ENCODE assay signal across 14 cellular contexts in the genomic region with DNA sequence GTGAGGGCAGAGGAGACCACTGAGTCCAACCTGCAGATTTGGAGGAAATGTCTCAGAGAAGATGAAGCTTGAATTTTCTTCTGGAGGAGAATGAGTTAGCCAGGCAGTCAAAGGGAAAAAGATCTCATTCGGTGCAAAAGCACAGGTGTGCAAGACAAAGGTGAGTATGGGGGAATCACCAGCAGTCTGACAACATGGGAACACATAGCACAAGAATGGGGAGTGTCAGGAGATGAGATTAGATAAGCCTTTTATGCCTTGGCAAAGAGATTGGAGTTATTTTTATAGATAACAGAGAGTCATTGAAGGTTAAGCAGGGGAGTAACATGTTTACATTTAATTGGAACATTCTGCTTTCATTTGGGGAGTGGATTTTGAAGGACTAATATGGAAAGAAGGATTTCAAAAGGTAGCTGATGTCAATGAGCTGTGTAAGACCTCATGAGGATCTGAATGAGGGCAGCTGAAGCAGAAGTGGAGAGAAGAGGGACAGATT.
"Had no signal": no experiment of that assay in that cellular context is flagged by ENCODE, and none has a peak within 500 bp of the region (broad histone marks: within the 10 kb centered on the region; RNA-seq: fewer than 3 reads in every experiment).

No MANE protein-coding gene starts in this region.

- H3K4me3 ChIP-seq: left ventricle myocardium inferior, thyroid gland, vagina had no signal

- H3K27ac ChIP-seq: left ventricle myocardium inferior, thyroid gland had no signal

- ATAC-seq: stimulated activated naive B cell treated with anti-CD40 and anti-IgM and Interleukin-4, amounts not matched to agents 10 μg/mL and 1 μg/mL and 100 μg/mL, for 72 hours had no signal

- H3K36me3 ChIP-seq: left ventricle myocardium inferior, thyroid gland, vagina had no signal

- DNase-seq: activated CD4-positive, alpha-beta T cell treated with anti-CD3 and anti-CD28 coated beads for 1 hour; activated CD4-positive, alpha-beta T cell treated with anti-CD3 and anti-CD28 coated beads, Interleukin-2, amount 50 U/mL, for 4 hours; activated naive CD4-positive, alpha-beta T cell treated with Interleukin-2 at 50 U/mL for 16 hours; activated T-cell treated with anti-CD3 and anti-CD28 coated beads for 4 hours; anterior cingulate cortex; cortex of kidney; effector CD8-positive, alpha-beta T cell; left ventricle myocardium inferior; nucleus accumbens; stimulated activated CD4-positive, alpha-beta T cell treated with anti-CD3 and anti-CD28 coated beads, Interleukin-2, amount 100 ng/mL, for 48 hours; stimulated activated naive B cell treated with anti-CD40 and anti-IgM and Interleukin-4, amounts not matched to agents 10 μg/mL and 1 μg/mL and 100 μg/mL, for 72 hours; T1000; thyroid gland had no signal

- H3K4me1 ChIP-seq: left ventricle myocardium inferior, thyroid gland had no signal

- H3K27me3 ChIP-seq: thyroid gland, vagina had no signal

- H3K9me3 ChIP-seq: left ventricle myocardium inferior, thyroid gland, vagina had no signal
